In the genomic region with DNA sequence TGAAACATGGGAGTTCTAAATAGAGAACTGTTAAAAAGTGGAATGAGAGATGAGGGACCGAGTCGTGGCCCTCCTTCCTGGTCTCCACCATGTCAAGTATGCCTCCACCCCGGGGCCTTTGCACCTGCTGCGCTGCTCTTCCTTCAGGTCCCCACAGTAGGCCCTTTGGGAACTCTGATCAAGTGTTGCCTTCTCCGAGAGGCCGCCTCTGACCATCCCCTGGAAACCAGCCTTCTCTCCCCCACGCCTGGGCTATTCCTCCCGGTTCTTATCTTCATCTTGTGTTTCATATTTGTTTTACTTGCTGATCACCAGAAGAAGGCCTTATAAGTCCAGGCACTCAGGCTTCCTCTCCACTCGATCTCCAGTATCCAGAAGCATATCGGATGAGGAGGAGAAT, we compare ENCODE assay signal across 21 cellular contexts. TPM values are rescaled to one million over a fixed set of nuclear protein-coding genes. Genes with fewer than 3 reads are reported as not detected.
A peak's percentile ranks its signal among the peaks of the same experiment; 100 is the strongest.
DNase-seq lines count a peak whose midpoint lies in the region; ATAC-seq and TF ChIP-seq lines count a peak whose summit lies in the region.
"Had no signal": no experiment of that assay in that cellular context is flagged by ENCODE, and none has a peak within 500 bp of the region (broad histone marks: within the 10 kb centered on the region; RNA-seq: fewer than 3 reads in every experiment).

No MANE protein-coding gene starts in this region.

- no peaks in the 10 kb centered on the region for H3K36me3 ChIP-seq in mammary epithelial cell (ENCODE audit: insufficient read depth, low read length)
- H3K36me3 ChIP-seq in HEK293 (ENCODE audit: control insufficient read depth in 2 of 2, insufficient read depth in 1 of 2, low read length in 2 of 2): no peaks in the 10 kb centered on the region
- H3K36me3 ChIP-seq in neural progenitor cell: no peaks in the 10 kb centered on the region
- no peaks in the 10 kb centered on the region for H3K36me3 ChIP-seq in MM.1S (replicated peaks; ENCODE audit: insufficient read depth, low read length)
- H3K36me3 ChIP-seq: BLaER1 treated with 17β-estradiol and CSF1 and Interleukin-3, amounts not matched to agents 10 nM and 100 nM had no signal

- H3K36me3 Mint-ChIP-seq in MCF 10A (ENCODE audit: insufficient read depth, unreplicated experiment) (peaks cover 36% of the 10 kb centered on the region), neural progenitor cell (peaks cover 8% of the 10 kb centered on the region)
- H3K36me3 Mint-ChIP-seq: CD8-positive, alpha-beta T cell had no signal

- H3K27me3 ChIP-seq in mammary epithelial cell (ENCODE audit: insufficient read depth, low read length) (no peaks in the 10 kb centered on the region), neural progenitor cell (no peaks in the 10 kb centered on the region), MM.1S (replicated peaks; ENCODE audit: insufficient read depth, low read length) (no peaks in the 10 kb centered on the region)
- H3K27me3 ChIP-seq: BLaER1 treated with 17β-estradiol and CSF1 and Interleukin-3, amounts not matched to agents 10 nM and 100 nM had no signal

- peaks cover 18% of the 10 kb centered on the region for H3K4me1 ChIP-seq in mammary epithelial cell (ENCODE audit: insufficient read depth, low read length)
- no peaks in the 10 kb centered on the region for H3K4me1 ChIP-seq in HEK293 (ENCODE audit: control insufficient read depth, insufficient read depth, low read length)
- H3K4me1 ChIP-seq in neural progenitor cell: peaks cover 25% of the 10 kb centered on the region
- H3K4me1 ChIP-seq in MM.1S (ENCODE audit: low read length): peaks cover 10% of the 10 kb centered on the region; the same call in 1 of the 2 replicates

- H3K27me3 Mint-ChIP-seq in MCF 10A (ENCODE audit: insufficient read depth, unreplicated experiment) (no peaks in the 10 kb centered on the region), neural progenitor cell (ENCODE audit: insufficient read depth, low read depth) (peaks cover 2% of the 10 kb centered on the region)
- H3K27me3 Mint-ChIP-seq: CD4-positive, alpha-beta T cell had no signal

- H3K4me3 Mint-ChIP-seq in MCF 10A (ENCODE audit: unreplicated experiment) (no peak overlapping the region), neural progenitor cell (peak overlapping the region; percentile 25)
- H3K4me3 Mint-ChIP-seq: B cell; CD4-positive, alpha-beta T cell; CD8-positive, alpha-beta T cell had no signal

- no peaks in the 10 kb centered on the region for H4K20me1 ChIP-seq in mammary epithelial cell (ENCODE audit: insufficient read depth, low read length)
- peaks cover 8% of the 10 kb centered on the region for H4K20me1 ChIP-seq in neural progenitor cell (ENCODE audit: low read depth)
- no peaks in the 10 kb centered on the region for H4K20me1 ChIP-seq in MM.1S (ENCODE audit: insufficient read depth, low read length)

- H3K4me1 Mint-ChIP-seq in MCF 10A (ENCODE audit: insufficient read depth, unreplicated experiment): peaks cover 30% of the 10 kb centered on the region
- H3K4me1 Mint-ChIP-seq in neural progenitor cell: peaks cover 40% of the 10 kb centered on the region
- H3K4me1 Mint-ChIP-seq: B cell had no signal

- TF ChIP-seq CTCF in MCF 10A (IDR thresholded peaks at IDR 0.05; ENCODE audit: unreplicated experiment) (no peak), mammary epithelial cell (conservative IDR thresholded peaks at IDR 0.05 in 1 of 2, IDR thresholded peaks at IDR 0.05 in 1 of 2; ENCODE audit: extremely low read depth in 1 of 2, insufficient read depth in 1 of 2, low read depth in 1 of 2, low read length in 2 of 2) (no peak), HEK293 (tag by site-specific recombination; IDR thresholded peaks at IDR 0.05) (no peak), coronary artery (IDR thresholded peaks at IDR 0.05) (no peak), neural progenitor cell (IDR thresholded peaks at IDR 0.05) (no peak), MM.1S (IDR thresholded peaks at IDR 0.05; ENCODE audit: low read length) (no peak), GM10266 (IDR thresholded peaks at IDR 0.05; ENCODE audit: control insufficient read depth, insufficient read depth, low read depth, missing control alignments) (no peak)

- H3K27ac ChIP-seq in mammary epithelial cell (ENCODE audit: insufficient read depth, low read depth, low read length) (no peak overlapping the region), HEK293 (ENCODE audit: extremely low read depth, low read depth, low read length) (no peak overlapping the region), coronary artery (no peak overlapping the region), neural progenitor cell (no peak overlapping the region), MM.1S (ENCODE audit: low read length) (no peak overlapping the region)
- H3K27ac ChIP-seq: 22Rv1; A549; BLaER1 treated with 17β-estradiol and CSF1 and Interleukin-3, amounts not matched to agents 10 nM and 100 nM; C4-2B had no signal

- POLR2A ChIA-PET in MCF 10A (lab: Yijun Ruan, JAX): interaction anchor here (1.0 kb wide), 1 partner anchor 36 kb away, joined by 3 read pairs; no protein-coding TSS in a partner anchor
- POLR2A ChIA-PET in HEK293 (lab: Yijun Ruan, JAX): no interaction called here

- intact Hi-C loops in MCF 10A (cut with micrococcal nuclease) (no loop called here), mammary epithelial cell (cut with micrococcal nuclease) (loop anchor here (5.0 kb wide), 1 partner anchor 309 kb away; no protein-coding TSS in a partner anchor)

- H3K9ac ChIP-seq in mammary epithelial cell (ENCODE audit: insufficient read depth, low read length) (no peak overlapping the region), neural progenitor cell (no peak overlapping the region), MM.1S (ENCODE audit: low read length) (no peak overlapping the region)
- H3K9ac ChIP-seq: BLaER1 treated with 17β-estradiol and CSF1 and Interleukin-3, amounts not matched to agents 10 nM and 100 nM had no signal

- 99% methylated on average over 10 of the region's 10 CpGs for WGBS in mammary epithelial cell (ENCODE audit: low coverage, missing lambda C conversion rate)

- H3K9me3 ChIP-seq in mammary epithelial cell (replicated peaks; ENCODE audit: insufficient read depth, low read length) (no peaks in the 10 kb centered on the region), HEK293 (ENCODE audit: control insufficient read depth, insufficient read depth, low read depth, low read length) (no peaks in the 10 kb centered on the region), neural progenitor cell (ENCODE audit: low read depth) (no peaks in the 10 kb centered on the region), MM.1S (replicated peaks; ENCODE audit: insufficient read depth, low read length) (no peaks in the 10 kb centered on the region)
- H3K9me3 ChIP-seq: A549, Caco-2 had no signal

- H3K27ac Mint-ChIP-seq in MCF 10A (ENCODE audit: low read depth, unreplicated experiment): peak overlapping the region; percentile 56
- no peak overlapping the region for H3K27ac Mint-ChIP-seq in neural progenitor cell
- H3K27ac Mint-ChIP-seq: B cell; CD4-positive, alpha-beta T cell; CD8-positive, alpha-beta T cell had no signal

- H2AFZ ChIP-seq in mammary epithelial cell (ENCODE audit: low read depth, low read length) (no peak overlapping the region), neural progenitor cell (replicated peaks) (no peak overlapping the region), MM.1S (ENCODE audit: low read length) (no peak overlapping the region)

- in situ Hi-C loops in mammary epithelial cell (cut with MboI; ENCODE audit: low sequenced_read_pairs in 2 of 2): no loop called here

- dilution Hi-C loops in mammary epithelial cell (cut with HindIII; ENCODE audit: low sequenced_read_pairs): no loop called here

- peaks cover 6% of the 10 kb centered on the region for H3K9me3 Mint-ChIP-seq in MCF 10A (ENCODE audit: unreplicated experiment)
- peaks cover 14% of the 10 kb centered on the region for H3K9me3 Mint-ChIP-seq in neural progenitor cell
- H3K9me3 Mint-ChIP-seq: CD4-positive, alpha-beta T cell; CD8-positive, alpha-beta T cell had no signal

- H3K4me2 ChIP-seq in mammary epithelial cell (ENCODE audit: insufficient read depth, low read depth, low read length): no peak overlapping the region
- H3K4me2 ChIP-seq in neural progenitor cell: no peak overlapping the region
- H3K4me2 ChIP-seq in MM.1S (ENCODE audit: low read depth, low read length): no peak overlapping the region
- H3K4me2 ChIP-seq: A549; BLaER1 treated with 17β-estradiol and CSF1 and Interleukin-3, amounts not matched to agents 10 nM and 100 nM had no signal

- DNase-seq in MCF 10A (ENCODE audit: unreplicated experiment) (no peak), mammary epithelial cell (no peak), coronary artery (ENCODE audit: low spot score) (peak; percentile 49), neural progenitor cell (ENCODE audit: low spot score) (no peak), MM.1S (no peak), GM10266 (ENCODE audit: extremely low spot score) (no peak)
- DNase-seq: AML-193; Caco-2; Calu3; CD4-positive, alpha-beta T cell; CD8-positive, alpha-beta T cell; DMS79 treated with DMSO at 0.1 percent for 48 hours; GF-D8 had no signal

- BruUV-seq in MCF 10A (replicated peaks; lab: Mats Ljungman, UMichigan) (no TSS peak), mammary epithelial cell (replicated peaks; lab: Mats Ljungman, UMichigan) (no TSS peak)

- H3K4me3 ChIP-seq in mammary epithelial cell (replicated peaks in 1 of 3; ENCODE audit: insufficient read depth in 1 of 3, low read depth in 2 of 3, low read length in 3 of 3) (no peak overlapping the region), HEK293 (ENCODE audit: low read depth, low read length) (no peak overlapping the region), coronary artery (no peak overlapping the region), neural progenitor cell (no peak overlapping the region), MM.1S (ENCODE audit: low read length) (no peak overlapping the region)
- H3K4me3 ChIP-seq: A549; BLaER1 treated with 17β-estradiol and CSF1 and Interleukin-3, amounts not matched to agents 10 nM and 100 nM; GM12878 had no signal

- no peak for ATAC-seq in GM18873 (IDR thresholded peaks at IDR 0.05; ENCODE audit: low FRiP score, unreplicated experiment)
- ATAC-seq: A549; CD8-positive, alpha-beta T cell; GM12878 had no signal

- CTCF ChIA-PET in MCF 10A (lab: Yijun Ruan, JAX): no interaction called here
- CTCF ChIA-PET in mammary epithelial cell (lab: Charles Lee; ENCODE audit: low non-redundant PET): no interaction called here
- CTCF ChIA-PET in HEK293 (lab: Yijun Ruan, JAX): no interaction called here

- H3F3A ChIP-seq in neural progenitor cell (ENCODE audit: low read depth): no peaks in the 10 kb centered on the region
- H3F3A ChIP-seq in MM.1S (ENCODE audit: insufficient read depth, low read length): no peaks in the 10 kb centered on the region

- H3K79me2 ChIP-seq in mammary epithelial cell (ENCODE audit: insufficient read depth, low read length) (no peaks in the 10 kb centered on the region), neural progenitor cell (ENCODE audit: low read depth) (no peaks in the 10 kb centered on the region), MM.1S (ENCODE audit: low read length) (no peaks in the 10 kb centered on the region)

- H3K9me2 ChIP-seq in MM.1S (replicated peaks; ENCODE audit: insufficient read depth, low read length): no peaks in the 10 kb centered on the region

TF ChIP-seq in HEK293, 187 proteins besides CTCF, POLR2A, EP300 and RAD21 (continues in another document):
- peak; percentile 51 for TF ChIP-seq ZNF623 (tag by site-specific recombination; IDR thresholded peaks at IDR 0.05)

RNA-seq across cellular contexts. Expression of a gene that starts 40.0 kb away (rescaled TPM):
- total RNA-seq in MCF 10A (2022) (41.8 and 48.5 TPM in 2 replicates), mammary epithelial cell (10 to 100 TPM; 22.7 to 37.8 TPM), neural progenitor cell (ENCODE audit: low replicate concordance) (4.2 and 7.2 TPM in 2 replicates)
- polyA plus RNA-seq in mammary epithelial cell: 6.2 TPM
- 14.0 TPM for polyA minus RNA-seq in mammary epithelial cell
